In the genomic region with DNA sequence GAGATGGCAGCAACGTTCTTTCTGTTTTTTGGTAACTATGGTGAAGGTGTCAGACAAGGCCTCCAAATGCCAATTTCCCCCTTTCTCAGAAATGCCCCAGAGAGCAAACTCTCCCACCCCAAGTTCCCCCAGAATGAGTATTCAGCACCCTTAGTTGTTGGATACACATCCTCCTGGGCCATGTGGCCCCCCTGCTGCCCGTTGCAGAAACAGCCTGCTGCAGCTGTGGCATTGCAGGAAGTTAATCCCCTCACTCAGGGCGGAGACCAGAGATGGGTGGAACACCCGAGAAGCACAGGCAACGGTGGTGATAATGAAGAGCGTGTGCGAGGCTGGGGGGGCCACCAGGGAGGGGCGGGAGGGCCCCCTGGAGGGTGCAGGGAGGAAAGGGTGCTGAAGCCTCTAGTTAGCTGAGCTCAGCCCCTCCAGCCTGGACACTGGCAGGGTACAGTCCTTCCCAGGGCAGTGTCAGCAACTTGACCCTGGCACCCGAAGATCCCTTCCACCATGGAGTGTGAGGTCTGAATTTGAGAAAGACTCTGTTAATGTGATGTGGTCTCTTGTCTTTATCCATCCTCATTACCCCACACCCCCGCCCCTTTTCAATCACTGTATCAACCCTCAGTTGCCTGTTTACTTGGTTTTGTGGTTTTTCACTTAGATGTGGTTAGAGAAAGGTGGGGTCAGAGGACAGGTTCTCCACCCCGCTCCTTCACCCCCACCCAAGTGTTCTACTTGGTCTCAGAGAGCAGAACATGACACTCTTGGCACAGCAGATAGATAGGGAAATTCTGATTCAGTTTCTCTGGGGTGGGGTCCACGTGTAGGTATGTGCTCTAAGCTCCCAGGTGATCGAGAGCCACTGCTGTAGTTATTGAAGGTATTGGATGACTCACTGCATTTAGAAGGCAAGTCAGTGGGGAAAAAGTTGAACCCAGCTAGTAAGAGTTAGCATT, we compare ENCODE assay signal across 11 cellular contexts.
DNase-seq lines count a peak whose midpoint lies in the region; ATAC-seq lines count a peak whose summit lies in the region.
"Had no signal": no experiment of that assay in that cellular context is flagged by ENCODE, and none has a peak within 500 bp of the region (broad histone marks: within the 10 kb centered on the region; RNA-seq: fewer than 3 reads in every experiment).

No MANE protein-coding gene starts in this region.

- peaks cover 0 to 9% (median 0%) of the 10 kb centered on the region in 3 donors for H3K9me3 Mint-ChIP-seq in IgD-negative memory B cell

- DNase-seq in activated naive CD4-positive, alpha-beta T cell treated with anti-CD3 and anti-CD28 coated beads, Interleukin-2, amount 50 U/mL, for 16 hours, result peak; percentile 33
- DNase-seq in stimulated activated CD4-positive, alpha-beta T cell treated with anti-CD3 and anti-CD28 coated beads, Interleukin-2, amount 100 ng/mL, for 4 hours (ENCODE audit: low read depth), result peak; percentile 54
- DNase-seq in amygdala (lab: John Stamatoyannopoulos, UW) (no peak), NCI-H526 treated with DMSO at 0.1 percent for 48 hours (lab: John Stamatoyannopoulos, UW) (no peak)
- DNase-seq: foreskin melanocyte, NCI-H446, transverse colon had no signal

- peaks cover 3% of the 10 kb centered on the region for H3K36me3 Mint-ChIP-seq in IgD-negative memory B cell

- peaks cover 1% of the 10 kb centered on the region for H3K27me3 Mint-ChIP-seq in IgD-negative memory B cell

- peak overlapping the region in 2 of 3 donors; percentile 8 to 28 for H3K27ac Mint-ChIP-seq in IgD-negative memory B cell

- peak overlapping the region; percentile 6 to 87 (median 70) for H3K4me3 Mint-ChIP-seq in IgD-negative memory B cell

- peak; percentile 39 to 42 for ATAC-seq in activated CD4-positive, CD25-positive, alpha-beta regulatory T cell treated with anti-CD3 and anti-CD28 coated beads, Interleukin-2, amount 50 U/mL, for 24 hours
- ATAC-seq in HG02852 (IDR thresholded peaks at IDR 0.05; ENCODE audit: unreplicated experiment) (no peak), HG03432 (IDR thresholded peaks at IDR 0.05; ENCODE audit: unreplicated experiment) (no peak)

- H3K4me1 Mint-ChIP-seq in IgD-negative memory B cell, result peaks cover 20 to 30% (median 22%) of the 10 kb centered on the region in 3 donors

Comparison
In these comparisons a context has a peak if more than half of its experiments do, and no peak if none do; other contexts are left out.
1. ATAC-seq: peak in activated CD4-positive, CD25-positive, alpha-beta regulatory T cell treated with anti-CD3 and anti-CD28 coated beads, Interleukin-2, amount 50 U/mL, for 24 hours (2 of 2); none in HG02852 (single experiment) and HG03432 (single experiment).
2. DNase-seq: peak in activated naive CD4-positive, alpha-beta T cell treated with anti-CD3 and anti-CD28 coated beads, Interleukin-2, amount 50 U/mL, for 16 hours (single experiment) and stimulated activated CD4-positive, alpha-beta T cell treated with anti-CD3 and anti-CD28 coated beads, Interleukin-2, amount 100 ng/mL, for 4 hours (single experiment); none in amygdala (0 of 56) and NCI-H526 treated with DMSO at 0.1 percent for 48 hours (single experiment).